Comparison of ENCODE assay signal across 2 cellular contexts in the genomic region with DNA sequence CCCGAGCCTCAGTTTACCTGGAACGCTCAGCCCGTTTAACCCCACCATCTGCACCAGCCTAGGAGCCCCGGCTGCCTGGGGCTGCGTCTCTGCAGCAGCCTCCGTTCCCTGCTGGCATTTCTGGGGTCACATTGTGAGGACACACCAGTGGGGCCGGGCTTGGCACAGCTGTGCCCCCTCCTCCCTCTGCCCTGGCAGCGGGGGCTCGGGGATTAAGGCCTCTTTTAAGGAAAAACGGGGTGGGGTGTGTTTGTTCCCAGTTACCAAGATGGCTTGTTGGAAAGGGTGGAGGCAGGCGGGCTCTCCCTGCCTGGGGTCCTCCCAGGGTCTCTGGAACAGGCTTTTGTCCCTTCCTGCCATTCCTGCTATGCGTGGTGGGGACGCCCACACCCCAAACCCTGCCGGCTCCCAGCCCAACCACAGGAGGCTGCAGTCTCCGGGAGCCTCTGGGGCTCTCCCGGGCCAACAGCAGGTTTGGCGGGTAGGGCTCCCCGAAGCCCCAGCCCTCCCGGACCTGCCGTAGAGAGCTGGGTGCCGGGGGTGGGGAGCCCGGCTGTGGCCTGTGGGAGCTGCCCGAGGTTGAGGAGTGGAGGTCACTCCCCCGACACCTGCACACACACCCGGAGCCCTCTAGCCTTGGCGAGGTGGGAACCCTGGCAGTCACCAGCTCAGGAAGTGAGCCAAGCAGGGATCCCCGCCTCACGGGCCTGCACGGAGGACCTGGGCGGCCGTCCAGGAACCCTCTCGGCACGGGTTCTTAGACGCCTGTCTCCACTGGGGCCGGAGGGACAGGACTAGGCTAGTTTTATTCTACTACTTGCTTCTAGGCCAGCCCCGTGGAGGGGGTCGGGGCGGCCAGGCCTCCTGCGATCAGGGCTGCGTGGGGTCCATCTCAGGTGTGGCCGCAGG.
TF ChIP-seq lines count a peak whose summit lies in the region.

No MANE protein-coding gene starts in this region.

TF ChIP-seq in GM12878, 131 proteins besides CTCF, POLR2A, EP300 and RAD21:
- no peak for TF ChIP-seq ESRRA (IDR thresholded peaks at IDR 0.05; ENCODE audit: low read length)
- no peak for TF ChIP-seq SMC3 (IDR thresholded peaks at IDR 0.05; ENCODE audit: borderline replicate concordance, low read length)
- no peak for TF ChIP-seq ZBTB11 (CRISPR knock-in tag; IDR thresholded peaks at IDR 0.05)
- 0 out of 2 replicates have a peak, but pooled peaks have one; percentile 11 for TF ChIP-seq SMARCA5 (IDR thresholded peaks at IDR 0.05)

TF ChIP-seq in HEK293T, 16 proteins besides CTCF, POLR2A, EP300 and RAD21:
- TF ChIP-seq TARDBP (IDR thresholded peaks at IDR 0.05) (no peak), FOXA1 (IDR thresholded peaks at IDR 0.05) (no peak), ZNF384 (IDR thresholded peaks at IDR 0.05) (no peak), L3MBTL2 (conservative IDR thresholded peaks at IDR 0.05) (no peak), BHLHE40 (IDR thresholded peaks at IDR 0.05; ENCODE audit: borderline replicate concordance) (no peak)
